15 cellular contexts compared by ENCODE assay signal in genomic region chr2:98565941-98566340, GRCh38.
"Had no signal": no experiment of that assay in that cellular context is flagged by ENCODE, and none has a peak within 500 bp of the region (broad histone marks: within the 10 kb centered on the region; RNA-seq: fewer than 3 reads in every experiment).

No MANE protein-coding gene starts in this region.

- H3K4me1 ChIP-seq: body of pancreas had no signal

- H3K27ac Mint-ChIP-seq: activated T-helper 2 cell treated with anti-CD3 and anti-CD28 coated beads, Interferon-gamma antibody, Interleukin-2, Interleukin-4, amounts not matched to agents 10 μg/mL and 5 μg/mL and 100 μg/mL, durations not matched to agents 14 hours and 24 hours and 36 hours; memory B cell had no signal

- H3K27me3 Mint-ChIP-seq: activated CD4-positive, alpha-beta T cell treated with anti-CD3 and anti-CD28 coated beads, Interleukin-2, amount 10 ng/mL, durations not matched to agents 7 days and 5 days; memory B cell had no signal

- H3K9me3 Mint-ChIP-seq: activated CD4-positive, alpha-beta T cell treated with anti-CD3 and anti-CD28 coated beads, Interleukin-2, amount 10 ng/mL, durations not matched to agents 7 days and 5 days; activated T-helper 2 cell treated with anti-CD3 and anti-CD28 coated beads, Interferon-gamma antibody, Interleukin-2, Interleukin-4, amounts not matched to agents 10 μg/mL and 5 μg/mL and 100 μg/mL, durations not matched to agents 14 hours and 24 hours and 36 hours; memory B cell had no signal

- H3K9me3 ChIP-seq: body of pancreas, stomach had no signal

- DNase-seq: activated CD4-positive, alpha-beta T cell treated with anti-CD3 and anti-CD28 coated beads, Interleukin-2, amount 10 ng/mL, durations not matched to agents 7 days and 5 days; activated CD4-positive, CD25-positive, alpha-beta regulatory T cell; activated naive CD4-positive, alpha-beta T cell treated with anti-CD3 and anti-CD28 coated beads, Interleukin-2, amount 50 U/mL, for 16 hours; body of pancreas; caudate nucleus; occipital lobe; Right ventricle myocardium superior; stomach; T-helper 9 cell; trophoblast cell had no signal

- H3K4me3 Mint-ChIP-seq: activated CD4-positive, alpha-beta T cell treated with anti-CD3 and anti-CD28 coated beads, Interleukin-2, amount 10 ng/mL, durations not matched to agents 7 days and 5 days; memory B cell had no signal

- ATAC-seq: body of pancreas had no signal

- H3K27me3 ChIP-seq: body of pancreas, dorsolateral prefrontal cortex, stomach had no signal

- H3K27ac ChIP-seq: body of pancreas, SK-N-MC, skin epidermis, stomach had no signal

- H3K4me3 ChIP-seq: body of pancreas, dorsolateral prefrontal cortex, SK-N-MC, skin epidermis, stomach had no signal
